Comparison of ENCODE assay signal across 1 cellular context in the genomic region with DNA sequence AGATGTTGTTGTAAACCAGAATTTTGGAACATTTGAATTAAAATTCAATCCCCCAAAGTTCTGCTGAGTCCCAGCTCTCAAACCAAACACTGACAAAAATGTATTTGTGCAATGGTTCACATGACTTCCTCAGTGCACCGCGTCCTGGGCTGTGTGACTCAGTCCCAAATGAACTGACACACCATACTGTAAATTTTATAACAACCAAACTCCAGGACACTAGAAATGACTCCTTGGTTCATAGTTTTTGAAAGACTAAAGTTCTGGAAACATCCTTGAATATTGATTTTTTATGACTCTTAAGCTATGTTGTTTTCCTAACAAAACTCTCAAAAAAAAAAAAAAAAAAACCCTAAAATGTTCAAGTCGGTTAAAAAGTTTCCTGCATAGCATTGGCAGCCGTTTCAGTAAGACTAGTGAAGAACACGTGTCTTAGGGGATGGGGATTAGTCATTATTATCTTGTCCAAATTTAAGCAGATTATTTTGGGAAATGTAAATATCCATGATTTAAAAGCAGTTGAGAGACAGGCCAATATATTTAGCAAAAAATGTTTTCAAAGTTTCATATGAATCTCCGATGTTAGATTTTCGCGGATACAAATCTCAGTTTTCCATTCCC.
TF ChIP-seq lines count a peak whose summit lies in the region.

No MANE protein-coding gene starts in this region.

TF ChIP-seq in WTC11, 78 proteins besides CTCF, POLR2A, EP300 and RAD21:
- TF ChIP-seq MXD4 (CRISPR knock-in tag; IDR thresholded peaks at IDR 0.05; ENCODE audit: borderline replicate concordance) (no peak), ZMAT4 (CRISPR knock-in tag; IDR thresholded peaks at IDR 0.05) (no peak), GABPB1 (CRISPR knock-in tag; IDR thresholded peaks at IDR 0.05) (no peak), GTF2I (CRISPR knock-in tag; conservative IDR thresholded peaks at IDR 0.05) (no peak), TEAD1 (CRISPR knock-in tag; IDR thresholded peaks at IDR 0.05) (no peak)
- TF ChIP-seq, protein P1, sequence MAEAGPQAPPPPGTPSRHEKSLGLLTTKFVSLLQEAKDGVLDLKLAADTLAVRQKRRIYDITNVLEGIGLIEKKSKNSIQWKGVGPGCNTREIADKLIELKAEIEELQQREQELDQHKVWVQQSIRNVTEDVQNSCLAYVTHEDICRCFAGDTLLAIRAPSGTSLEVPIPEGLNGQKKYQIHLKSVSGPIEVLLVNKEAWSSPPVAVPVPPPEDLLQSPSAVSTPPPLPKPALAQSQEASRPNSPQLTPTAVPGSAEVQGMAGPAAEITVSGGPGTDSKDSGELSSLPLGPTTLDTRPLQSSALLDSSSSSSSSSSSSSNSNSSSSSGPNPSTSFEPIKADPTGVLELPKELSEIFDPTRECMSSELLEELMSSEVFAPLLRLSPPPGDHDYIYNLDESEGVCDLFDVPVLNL (CRISPR knock-in tag; IDR thresholded peaks at IDR 0.05; ENCODE audit: borderline replicate concordance, low read depth): no peak
TF ChIP-seq in WTC11: peak in this region for 0.
